Comparison of ENCODE assay signal across 1 cellular context in the genomic region with DNA sequence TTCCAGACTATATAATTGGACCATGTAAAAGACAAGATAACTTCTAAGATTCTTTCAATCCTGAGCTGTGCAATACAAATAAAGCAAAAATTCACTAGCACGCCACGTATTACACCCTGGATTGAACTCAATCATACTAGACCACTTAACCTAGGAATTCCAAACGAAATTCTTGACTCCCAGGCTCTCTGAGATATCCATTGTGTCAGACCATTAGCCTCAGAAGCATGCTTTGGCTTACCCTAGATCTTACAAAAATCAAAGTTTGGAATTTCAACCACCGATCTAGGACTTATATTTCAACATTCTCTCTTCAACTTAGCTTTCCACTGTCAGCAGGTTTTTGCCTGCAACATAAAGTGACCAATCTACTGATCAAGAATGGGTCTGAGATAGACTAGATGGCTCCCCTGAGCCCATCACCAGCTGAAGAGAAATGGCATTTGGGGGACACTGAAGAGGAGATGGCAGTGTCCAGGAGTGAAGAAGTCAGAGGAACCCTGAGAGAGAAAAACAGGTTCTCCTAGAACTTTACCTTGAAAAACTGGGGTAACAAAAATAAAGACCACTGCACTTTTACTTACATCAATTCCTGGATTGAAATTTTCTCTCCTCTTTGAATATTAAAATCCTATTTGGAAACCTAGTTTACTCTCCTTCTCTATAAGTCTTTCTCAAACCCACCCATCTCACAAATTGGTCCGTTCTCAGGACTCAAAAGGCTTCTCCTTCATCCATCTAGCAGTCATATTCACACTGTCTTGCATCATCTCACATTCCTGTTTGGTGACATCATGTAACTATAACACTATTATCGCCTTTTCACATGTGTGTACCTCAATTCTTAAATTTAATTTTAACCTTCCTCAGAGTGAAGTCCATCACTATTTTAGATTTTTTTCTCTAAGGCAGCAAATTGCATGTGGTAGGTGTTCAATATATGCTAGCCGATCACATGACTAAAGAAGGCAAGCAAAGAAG.
TF ChIP-seq lines count a peak whose summit lies in the region.

No MANE protein-coding gene starts in this region.

TF ChIP-seq in HepG2, 621 proteins besides CTCF, POLR2A, EP300 and RAD21:
- TF ChIP-seq, protein P1, sequence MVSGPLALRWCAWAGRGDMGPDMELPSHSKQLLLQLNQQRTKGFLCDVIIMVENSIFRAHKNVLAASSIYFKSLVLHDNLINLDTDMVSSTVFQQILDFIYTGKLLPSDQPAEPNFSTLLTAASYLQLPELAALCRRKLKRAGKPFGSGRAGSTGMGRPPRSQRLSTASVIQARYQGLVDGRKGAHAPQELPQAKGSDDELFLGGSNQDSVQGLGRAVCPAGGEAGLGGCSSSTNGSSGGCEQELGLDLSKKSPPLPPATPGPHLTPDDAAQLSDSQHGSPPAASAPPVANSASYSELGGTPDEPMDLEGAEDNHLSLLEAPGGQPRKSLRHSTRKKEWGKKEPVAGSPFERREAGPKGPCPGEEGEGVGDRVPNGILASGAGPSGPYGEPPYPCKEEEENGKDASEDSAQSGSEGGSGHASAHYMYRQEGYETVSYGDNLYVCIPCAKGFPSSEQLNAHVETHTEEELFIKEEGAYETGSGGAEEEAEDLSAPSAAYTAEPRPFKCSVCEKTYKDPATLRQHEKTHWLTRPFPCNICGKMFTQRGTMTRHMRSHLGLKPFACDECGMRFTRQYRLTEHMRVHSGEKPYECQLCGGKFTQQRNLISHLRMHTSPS (CRISPR knock-in tag; IDR thresholded peaks at IDR 0.05; ENCODE audit: low read depth), result no peak
- TF ChIP-seq, protein P2, sequence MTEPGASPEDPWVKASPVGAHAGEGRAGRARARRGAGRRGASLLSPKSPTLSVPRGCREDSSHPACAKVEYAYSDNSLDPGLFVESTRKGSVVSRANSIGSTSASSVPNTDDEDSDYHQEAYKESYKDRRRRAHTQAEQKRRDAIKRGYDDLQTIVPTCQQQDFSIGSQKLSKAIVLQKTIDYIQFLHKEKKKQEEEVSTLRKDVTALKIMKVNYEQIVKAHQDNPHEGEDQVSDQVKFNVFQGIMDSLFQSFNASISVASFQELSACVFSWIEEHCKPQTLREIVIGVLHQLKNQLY (CRISPR knock-in tag; IDR thresholded peaks at IDR 0.05), result no peak
- no peak for TF ChIP-seq ZNF292 (CRISPR knock-in tag; IDR thresholded peaks at IDR 0.05; ENCODE audit: borderline replicate concordance, low read depth)
- peak; percentile 26; the same call in 1 of the 2 replicates for TF ChIP-seq ATF7 (IDR thresholded peaks at IDR 0.05)
- no peak for TF ChIP-seq ATF7 (CRISPR knock-in tag; IDR thresholded peaks at IDR 0.05)
- TF ChIP-seq, protein P3, sequence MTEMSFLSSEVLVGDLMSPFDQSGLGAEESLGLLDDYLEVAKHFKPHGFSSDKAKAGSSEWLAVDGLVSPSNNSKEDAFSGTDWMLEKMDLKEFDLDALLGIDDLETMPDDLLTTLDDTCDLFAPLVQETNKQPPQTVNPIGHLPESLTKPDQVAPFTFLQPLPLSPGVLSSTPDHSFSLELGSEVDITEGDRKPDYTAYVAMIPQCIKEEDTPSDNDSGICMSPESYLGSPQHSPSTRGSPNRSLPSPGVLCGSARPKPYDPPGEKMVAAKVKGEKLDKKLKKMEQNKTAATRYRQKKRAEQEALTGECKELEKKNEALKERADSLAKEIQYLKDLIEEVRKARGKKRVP (CRISPR knock-in tag; IDR thresholded peaks at IDR 0.05), result 0 out of 4 replicates have a peak, but pooled peaks of 1 of the 2 experiments have one; percentile 22
- TF ChIP-seq CEBPB (IDR thresholded peaks at IDR 0.05; ENCODE audit: borderline replicate concordance, low read depth, low read length), result peak; percentile 30; the same call in 1 of the 2 replicates
